14 cellular contexts compared by ENCODE assay signal in the genomic region with DNA sequence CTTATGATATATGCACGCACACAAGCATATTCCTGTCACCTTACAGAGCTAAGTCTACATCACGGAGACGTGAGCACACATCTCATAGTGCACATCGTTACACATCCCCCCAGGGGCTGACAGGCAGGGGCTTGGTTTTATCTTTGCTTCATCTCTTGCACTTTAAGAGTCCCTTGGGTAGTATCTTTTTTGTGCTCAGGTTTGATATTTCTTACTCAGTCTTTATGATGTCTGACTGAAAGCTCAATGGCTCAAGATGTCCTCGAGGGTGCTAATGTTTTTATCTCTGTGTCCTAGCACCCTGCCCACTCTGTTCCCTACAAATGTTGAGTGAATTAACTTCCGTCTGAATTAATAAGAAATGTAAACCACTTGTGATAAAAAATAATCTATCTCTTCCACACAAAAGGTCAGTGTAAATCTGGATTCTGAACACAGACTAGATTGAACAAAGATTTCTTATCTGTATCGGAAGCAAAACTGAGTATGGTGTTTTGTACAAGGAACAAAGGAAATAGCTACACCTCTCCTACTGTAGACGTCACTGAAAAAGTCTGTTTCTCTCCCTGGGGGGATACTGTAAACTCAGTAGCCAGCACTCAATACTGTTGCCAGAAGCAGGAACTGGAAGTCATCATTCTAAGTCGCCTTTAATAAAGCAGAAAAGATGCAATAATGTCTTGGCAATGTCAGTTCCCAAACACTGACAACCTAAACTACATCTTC.
"Had no signal": no experiment of that assay in that cellular context is flagged by ENCODE, and none has a peak within 500 bp of the region (broad histone marks: within the 10 kb centered on the region; RNA-seq: fewer than 3 reads in every experiment).

No MANE protein-coding gene starts in this region.

- H3K27ac ChIP-seq: adrenal gland, esophagus squamous epithelium, skin epidermis, tibial artery, WERI-Rb-1 had no signal

- H3K9me3 ChIP-seq: adrenal gland, esophagus squamous epithelium, tibial artery had no signal

- ATAC-seq: activated CD4-positive, alpha-beta T cell treated with anti-CD3 and anti-CD28 coated beads for 36 hours; activated CD8-positive, alpha-beta memory T cell treated with anti-CD3 and anti-CD28 coated beads, Interleukin-2, amount 10 ng/mL, durations not matched to agents 7 days and 5 days; naive thymus-derived CD4-positive, alpha-beta T cell; T-helper 17 cell had no signal

- DNase-seq: activated CD4-positive, alpha-beta memory T cell treated with anti-CD3 and anti-CD28 coated beads for 36 hours; activated CD4-positive, alpha-beta T cell treated with anti-CD3 and anti-CD28 coated beads for 36 hours; activated CD8-positive, alpha-beta memory T cell treated with anti-CD3 and anti-CD28 coated beads, Interleukin-2, amount 10 ng/mL, durations not matched to agents 7 days and 5 days; activated T-cell treated with anti-CD3 and anti-CD28 coated beads, Interleukin-2, amount 50 U/mL, for 1 hour; adrenal gland; esophagus squamous epithelium; midbrain; naive thymus-derived CD4-positive, alpha-beta T cell; stimulated activated CD4-positive, alpha-beta T cell treated with anti-CD3 and anti-CD28 coated beads, Interleukin-4, amount 100 ng/mL, for 24 hours; stimulated activated naive CD4-positive, alpha-beta T cell; T-helper 17 cell; tibial artery; WERI-Rb-1 had no signal

- H3K27me3 ChIP-seq: adrenal gland, esophagus squamous epithelium, tibial artery had no signal

- H3K36me3 ChIP-seq: adrenal gland, esophagus squamous epithelium, tibial artery, WERI-Rb-1 had no signal

- H3K4me1 ChIP-seq: adrenal gland, esophagus squamous epithelium, tibial artery had no signal

- H3K4me3 ChIP-seq: adrenal gland, esophagus squamous epithelium, skin epidermis, tibial artery had no signal
